8 cellular contexts compared by ENCODE assay signal in genomic region chr1:172399369-172400072, GRCh38. TPM values are rescaled to one million over a fixed set of nuclear protein-coding genes. Genes with fewer than 3 reads are reported as not detected.
DNase-seq lines count a peak whose midpoint lies in the region; ATAC-seq and TF ChIP-seq lines count a peak whose summit lies in the region.

No MANE protein-coding gene starts in this region.

- CTCF ChIA-PET in AG04450 (lab: Charles Lee), result interaction anchor here (0.5 to 14.1 kb wide), 34 partner anchors 9 to 414 kb away, joined by 3 to 199 read pairs (median 5); no protein-coding TSS in a partner anchor
- CTCF ChIA-PET in activated CD4-positive, alpha-beta T cell treated with anti-CD3 and anti-CD28 coated beads, Interleukin-2, amount 10 ng/mL, durations not matched to agents 7 days and 5 days (lab: Charles Lee), result interaction anchor here (0.7 to 1.8 kb wide), 11 partner anchors 9 to 416 kb away, joined by 3 to 8 read pairs (median 3); no protein-coding TSS in a partner anchor
- CTCF ChIA-PET in naive thymus-derived CD4-positive, alpha-beta T cell (lab: Charles Lee), result interaction anchor here (0.6 to 3.4 kb wide), 18 partner anchors 14 to 619 kb away, joined by 3 to 23 read pairs (median 4); partner anchors contain the start of gene PIGC

- peaks cover 57% of the 10 kb centered on the region for H3K4me1 Mint-ChIP-seq in activated CD4-positive, alpha-beta T cell treated with anti-CD3 and anti-CD28 coated beads, Interleukin-2, amount 10 ng/mL, durations not matched to agents 7 days and 5 days
- H3K4me1 Mint-ChIP-seq in naive thymus-derived CD4-positive, alpha-beta T cell, result peaks cover 28 to 81% (median 69%) of the 10 kb centered on the region in 7 donors

- TF ChIP-seq CTCF in AG04450 (IDR thresholded peaks at IDR 0.05; ENCODE audit: low read depth, low read length) (peak; percentile 58), fibroblast of lung (conservative IDR thresholded peaks at IDR 0.05 in 1 of 2, IDR thresholded peaks at IDR 0.05 in 1 of 2; ENCODE audit: low read depth in 1 of 2, low read length in 2 of 2) (peak; percentile 27 to 30)

- peak; percentile 49 for ATAC-seq in naive thymus-derived CD4-positive, alpha-beta T cell
- ATAC-seq in GM21526 (IDR thresholded peaks at IDR 0.05; ENCODE audit: low FRiP score, unreplicated experiment), result no peak
- ATAC-seq in HG02870 (IDR thresholded peaks at IDR 0.05; ENCODE audit: unreplicated experiment), result no peak

- peak overlapping the region; percentile 37 for H3K4me3 Mint-ChIP-seq in activated CD4-positive, alpha-beta T cell treated with anti-CD3 and anti-CD28 coated beads, Interleukin-2, amount 10 ng/mL, durations not matched to agents 7 days and 5 days
- H3K4me3 Mint-ChIP-seq in naive thymus-derived CD4-positive, alpha-beta T cell, result peak overlapping the region; percentile 43 to 79 (median 64)

- H3K79me2 ChIP-seq in fibroblast of lung (ENCODE audit: control insufficient read depth, insufficient read depth, low read length), result no peaks in the 10 kb centered on the region

- POLR2A ChIA-PET in AG04450 (lab: Yijun Ruan, JAX), result interaction anchor here (0.6 to 1.3 kb wide), 7 partner anchors 13 to 359 kb away, joined by 3 to 8 read pairs (median 3); no protein-coding TSS in a partner anchor
- POLR2A ChIA-PET in activated CD4-positive, alpha-beta T cell treated with anti-CD3 and anti-CD28 coated beads, Interleukin-2, amount 10 ng/mL, durations not matched to agents 7 days and 5 days (lab: Charles Lee), result no interaction called here
- POLR2A ChIA-PET in naive thymus-derived CD4-positive, alpha-beta T cell (lab: Charles Lee), result interaction anchor here (1.1 to 11.7 kb wide), 4 partner anchors 19 to 397 kb away, joined by 3 to 94 read pairs (median 4); partner anchors contain the start of gene C1orf105

- H3K9me3 Mint-ChIP-seq in activated CD4-positive, alpha-beta T cell treated with anti-CD3 and anti-CD28 coated beads, Interleukin-2, amount 10 ng/mL, durations not matched to agents 7 days and 5 days, result no peaks in the 10 kb centered on the region
- peaks cover 0 to 1% (median 0%) of the 10 kb centered on the region in 11 donors for H3K9me3 Mint-ChIP-seq in naive thymus-derived CD4-positive, alpha-beta T cell

- H3K9ac ChIP-seq in fibroblast of lung (ENCODE audit: insufficient read depth, low read length), result no peak overlapping the region

- H3K4me3 ChIP-seq in AG04450 (ENCODE audit: low read depth, low read length) (no peak overlapping the region), GM08714 (ENCODE audit: low read length) (peak overlapping the region; percentile 21; the same call in 1 of the 2 replicates), fibroblast of lung (replicated peaks in 1 of 4; ENCODE audit: control extremely low read depth in 1 of 4, insufficient read depth in 1 of 4, low read depth in 3 of 4, low read length in 4 of 4) (no peak overlapping the region)
- H3K4me3 ChIP-seq in naive thymus-derived CD4-positive, alpha-beta T cell (ENCODE audit: low read length), result peak overlapping the region; percentile 12

- no peaks in the 10 kb centered on the region for H3K27me3 Mint-ChIP-seq in activated CD4-positive, alpha-beta T cell treated with anti-CD3 and anti-CD28 coated beads, Interleukin-2, amount 10 ng/mL, durations not matched to agents 7 days and 5 days
- peaks cover 0 to 2% (median 0%) of the 10 kb centered on the region in 5 donors for H3K27me3 Mint-ChIP-seq in naive thymus-derived CD4-positive, alpha-beta T cell

- peak overlapping the region; percentile 75 for H3K27ac Mint-ChIP-seq in activated CD4-positive, alpha-beta T cell treated with anti-CD3 and anti-CD28 coated beads, Interleukin-2, amount 10 ng/mL, durations not matched to agents 7 days and 5 days
- H3K27ac Mint-ChIP-seq in naive thymus-derived CD4-positive, alpha-beta T cell, result peak overlapping the region; percentile 63 to 100 (median 89)

- H3K27ac ChIP-seq in AG04450 (ENCODE audit: low read depth, low read length), result no peak overlapping the region
- peak overlapping the region; percentile 49 for H3K27ac ChIP-seq in fibroblast of lung (ENCODE audit: insufficient read depth, low read length)
- H3K27ac ChIP-seq in naive thymus-derived CD4-positive, alpha-beta T cell (ENCODE audit: low read depth, low read length), result peak overlapping the region; percentile 54

- H3K36me3 ChIP-seq in fibroblast of lung (ENCODE audit: control insufficient read depth, insufficient read depth, low read length), result no peaks in the 10 kb centered on the region
- H3K36me3 ChIP-seq in naive thymus-derived CD4-positive, alpha-beta T cell (ENCODE audit: control insufficient read depth in 2 of 3, insufficient read depth in 3 of 3, low read length in 3 of 3), result no peaks in the 10 kb centered on the region

- intact Hi-C loops in naive thymus-derived CD4-positive, alpha-beta T cell (cut with micrococcal nuclease), result loop anchor here (1.0 to 10.0 kb wide), 11 partner anchors 18 to 745 kb away; partner anchors contain the start of genes MYOC (in 1 of the 2) and PIGC (in 1 of the 2)

- no peaks in the 10 kb centered on the region for H4K20me1 ChIP-seq in fibroblast of lung (ENCODE audit: control insufficient read depth, extremely low read depth, insufficient read depth, low read length)

- H3K9me3 ChIP-seq in AG04450 (ENCODE audit: control insufficient read depth, insufficient read depth, low read length), result no peaks in the 10 kb centered on the region
- no peaks in the 10 kb centered on the region for H3K9me3 ChIP-seq in fibroblast of lung (ENCODE audit: control insufficient read depth, insufficient read depth, low read depth, low read length)
- H3K9me3 ChIP-seq in naive thymus-derived CD4-positive, alpha-beta T cell (ENCODE audit: control insufficient read depth in 2 of 3, low read length in 3 of 3), result no peaks in the 10 kb centered on the region

- H2AFZ ChIP-seq in fibroblast of lung (ENCODE audit: low read length), result peak overlapping the region; percentile 70

- H3K27me3 ChIP-seq in AG04450 (ENCODE audit: control insufficient read depth, insufficient read depth, low read length) (no peaks in the 10 kb centered on the region), fibroblast of lung (ENCODE audit: control insufficient read depth, insufficient read depth, low read length) (no peaks in the 10 kb centered on the region)
- H3K27me3 ChIP-seq in naive thymus-derived CD4-positive, alpha-beta T cell (ENCODE audit: control insufficient read depth in 2 of 2, insufficient read depth in 2 of 2, low read length in 2 of 2), result no peaks in the 10 kb centered on the region

- H3K4me1 ChIP-seq in fibroblast of lung (ENCODE audit: control insufficient read depth, extremely low read depth, insufficient read depth, low read length), result peaks cover 2% of the 10 kb centered on the region
- peaks cover 26 to 43% of the 10 kb centered on the region in 2 donors for H3K4me1 ChIP-seq in naive thymus-derived CD4-positive, alpha-beta T cell (ENCODE audit: control insufficient read depth in 2 of 2, insufficient read depth in 2 of 2, low read length in 2 of 2)

- peak; percentile 70 for DNase-seq in AG04450 (ENCODE audit: low read depth, low spot score)
- DNase-seq in NCI-H1694 treated with DMSO at 0.1 percent for 48 hours (lab: John Stamatoyannopoulos, UW), result peak; percentile 86
- DNase-seq in activated CD4-positive, alpha-beta T cell treated with anti-CD3 and anti-CD28 coated beads, Interleukin-2, amount 10 ng/mL, durations not matched to agents 7 days and 5 days, result peak; percentile 15
- DNase-seq in fibroblast of lung (ENCODE audit: low read depth in 2 of 2), result peak; percentile 87 to 98
- DNase-seq in naive thymus-derived CD4-positive, alpha-beta T cell, result peak in 7 of 9 donors; percentile 20 to 57 (median 46)

- peak overlapping the region; percentile 59 for H3K4me2 ChIP-seq in fibroblast of lung (ENCODE audit: extremely low read depth, insufficient read depth, low read length)

- peaks cover 6% of the 10 kb centered on the region for H3K36me3 Mint-ChIP-seq in activated CD4-positive, alpha-beta T cell treated with anti-CD3 and anti-CD28 coated beads, Interleukin-2, amount 10 ng/mL, durations not matched to agents 7 days and 5 days (ENCODE audit: low read depth)
- peaks cover 0 to 6% (median 0%) of the 10 kb centered on the region in 5 donors for H3K36me3 Mint-ChIP-seq in naive thymus-derived CD4-positive, alpha-beta T cell

RNA-seq across cellular contexts. Expression of gene C1orf105, which starts 21.0 kb away (rescaled TPM):
- polyA plus RNA-seq in AG04450 (2011; rRNA removed) (not detected in 2 replicates), fibroblast of lung (not detected in 2 replicates)
- polyA minus RNA-seq in AG04450 (2011; rRNA and poly(A)+ RNA removed), result not detected in 2 replicates
- not detected for total RNA-seq in activated CD4-positive, alpha-beta T cell treated with anti-CD3 and anti-CD28 coated beads, Interleukin-2, amount 10 ng/mL, durations not matched to agents 7 days and 5 days
- not detected in 2 replicates for total RNA-seq in fibroblast of lung
- not detected in 2 replicates for polyA plus RNA-seq in fibroblast of lung (2012)
- polyA minus RNA-seq in fibroblast of lung (ENCODE audit: low replicate concordance), result not detected in 2 replicates
- under 1 TPM in 1 of 5 experiments, not detected in 4; 0.86 TPM for total RNA-seq in naive thymus-derived CD4-positive, alpha-beta T cell
- not detected for polyA plus RNA-seq in naive thymus-derived CD4-positive, alpha-beta T cell

RNA-seq across cellular contexts. Expression of gene PIGC, which starts 44.3 kb away (rescaled TPM):
- polyA plus RNA-seq in AG04450 (2011; rRNA removed), result 22.7 and 25.2 TPM in 2 replicates
- 20.7 and 24.2 TPM in 2 replicates for polyA minus RNA-seq in AG04450 (2011; rRNA and poly(A)+ RNA removed)
- 10 to 100 TPM; 28.6 to 32.7 TPM for total RNA-seq in activated CD4-positive, alpha-beta T cell treated with anti-CD3 and anti-CD28 coated beads, Interleukin-2, amount 10 ng/mL, durations not matched to agents 7 days and 5 days
- total RNA-seq in fibroblast of lung, result 16.4 and 20.3 TPM in 2 replicates
- 21.7 and 28.9 TPM in 2 replicates for polyA plus RNA-seq in fibroblast of lung
- 17.1 and 17.7 TPM in 2 replicates for polyA plus RNA-seq in fibroblast of lung (2012)
- polyA minus RNA-seq in fibroblast of lung (ENCODE audit: low replicate concordance), result 13.2 and 15.7 TPM in 2 replicates
- 10 to 100 TPM; 21.1 to 57.4 (median 25.1) TPM for total RNA-seq in naive thymus-derived CD4-positive, alpha-beta T cell
- 100 to 1,000 TPM; 122 to 142 TPM for polyA plus RNA-seq in naive thymus-derived CD4-positive, alpha-beta T cell

Comparison
In these comparisons a context has a peak if more than half of its experiments do, and no peak if none do; other contexts are left out.
1. DNase-seq: peak in every context shown above with its lines; median percentile 92 in fibroblast of lung; 86 in NCI-H1694 treated with DMSO at 0.1 percent for 48 hours; 70 in AG04450; 46 in naive thymus-derived CD4-positive, alpha-beta T cell; 15 in activated CD4-positive, alpha-beta T cell treated with anti-CD3 and anti-CD28 coated beads, Interleukin-2, amount 10 ng/mL, durations not matched to agents 7 days and 5 days.
2. H3K4me3 ChIP-seq: peak in GM08714 (single experiment) and naive thymus-derived CD4-positive, alpha-beta T cell (single experiment); none in AG04450 (single experiment) and fibroblast of lung (0 of 4).